Comparison of ENCODE assay signal across 8 cellular contexts in the genomic region with DNA sequence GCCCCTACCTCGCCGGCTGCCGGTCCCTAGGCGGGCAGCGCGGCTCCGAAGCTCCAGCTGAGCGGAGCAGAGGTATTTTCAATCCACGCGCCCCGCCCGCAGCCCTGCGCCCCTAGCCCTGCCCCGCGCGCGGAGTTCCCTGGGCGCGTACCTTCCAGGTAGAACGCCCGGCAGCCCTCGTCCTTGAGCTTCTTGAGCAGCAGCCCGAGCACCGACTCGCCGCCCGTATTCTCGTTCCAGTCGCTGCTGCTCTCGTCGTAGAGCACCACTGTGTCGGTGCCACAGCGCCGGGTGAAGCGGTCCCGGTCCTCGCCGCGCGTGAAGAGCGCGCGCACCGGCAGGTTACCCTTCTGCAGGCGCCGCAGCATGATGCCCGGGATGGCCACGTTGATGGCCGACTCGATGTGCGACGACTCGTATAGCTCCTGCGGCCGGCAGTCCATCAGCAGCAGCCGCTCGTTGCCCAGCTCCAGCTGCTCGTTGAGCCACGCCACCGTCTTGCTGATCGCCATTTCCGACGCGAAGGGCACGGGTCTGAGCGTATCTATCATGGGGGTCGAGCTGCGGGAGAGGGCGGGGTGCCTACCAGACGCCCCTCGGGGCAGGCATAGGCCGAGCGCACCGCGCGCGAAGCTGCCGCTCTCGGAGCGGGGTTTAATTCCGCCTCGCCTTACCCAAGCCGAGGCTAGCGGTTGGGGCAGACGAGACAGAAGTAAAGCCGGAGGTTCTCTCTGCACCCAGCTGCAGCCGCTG. TPM values are rescaled to one million over a fixed set of nuclear protein-coding genes. Genes with fewer than 3 reads are reported as not detected.
A peak's percentile ranks its signal among the peaks of the same experiment; 100 is the strongest.
DNase-seq lines count a peak whose midpoint lies in the region; ATAC-seq, FAIRE-seq and TF ChIP-seq lines count a peak whose summit lies in the region.

No MANE protein-coding gene starts in this region.

- POLR2A ChIA-PET in HCT116 (lab: Charles Lee) = interaction anchor here (0.7 to 3.2 kb wide), 26 partner anchors 13 to 622 kb away, joined by 3 to 17 read pairs (median 4); partner anchors contain the start of gene GALNT4

- CTCF ChIA-PET in HCT116 (lab: Charles Lee) = interaction anchor here (1.3 kb wide), 1 partner anchor 14 kb away, joined by 4 read pairs; no protein-coding TSS in a partner anchor
- CTCF ChIA-PET in activated naive CD4-positive, alpha-beta T cell treated with anti-CD3 and anti-CD28 coated beads for 36 hours (lab: Charles Lee) = interaction anchor here (0.6 to 1.6 kb wide), 6 partner anchors 91 to 299 kb away, joined by 3 to 7 read pairs (median 4); no protein-coding TSS in a partner anchor

- H4K20me1 ChIP-seq in HCT116 (ENCODE audit: insufficient read depth) = peaks cover 4% of the 10 kb centered on the region; the same call in 1 of the 2 replicates
- no peaks in the 10 kb centered on the region for H4K20me1 ChIP-seq in OCI-LY1 (ENCODE audit: insufficient read depth, low read length)

- BruUV-seq in HCT116 (replicated peaks; lab: Mats Ljungman, UMichigan) = TSS peak; percentile 71

- peaks cover 23 to 25% of the 10 kb centered on the region in 2 experiments for H3K36me3 ChIP-seq in HCT116 (ENCODE audit: control insufficient read depth in 1 of 2, insufficient read depth in 2 of 2, low read length in 2 of 2)
- H3K36me3 ChIP-seq in OCI-LY1 (ENCODE audit: insufficient read depth, low read length) = no peaks in the 10 kb centered on the region

- H3K27ac Mint-ChIP-seq in activated naive CD4-positive, alpha-beta T cell treated with anti-CD3 and anti-CD28 coated beads for 36 hours = peak overlapping the region; percentile 92

- intact Hi-C loops in HCT116 (cut with micrococcal nuclease) = loop anchor here (1.0 to 5.0 kb wide), 5 partner anchors 110 to 419 kb away; partner anchors contain the start of gene POC1B
- intact Hi-C loops in activated naive CD4-positive, alpha-beta T cell treated with anti-CD3 and anti-CD28 coated beads for 36 hours (cut with micrococcal nuclease) = loop anchor here (1.0 to 5.0 kb wide), 20 partner anchors 47 to 1314 kb away; partner anchors contain the start of genes CEP290, POC1B and TMTC3
- intact Hi-C loops in Right ventricle myocardium superior (cut with DNase I) = loop anchor here (2.0 to 10.0 kb wide), 3 partner anchors 103 to 297 kb away; no protein-coding TSS in a partner anchor

- H3K9me3 ChIP-seq in HCT116 (ENCODE audit: control insufficient read depth in 1 of 2, insufficient read depth in 1 of 2, low read depth in 1 of 2, low read length in 2 of 2) (no peaks in the 10 kb centered on the region), OCI-LY1 (ENCODE audit: low read length) (no peaks in the 10 kb centered on the region)

- H3K27ac ChIP-seq in HCT116 (ENCODE audit: low read depth, low read length) = peak overlapping the region; percentile 99
- H3K27ac ChIP-seq in OCI-LY1 (ENCODE audit: low read depth, low read length, poor library complexity, severe bottlenecking) = peak overlapping the region; percentile 42

- no peak for FAIRE-seq in GM19239 (lab: Jason Lieb, UNC)

- H3K9ac ChIP-seq in HCT116 (ENCODE audit: low read length) (peak overlapping the region; percentile 82), OCI-LY1 (ENCODE audit: low read length) (no peak overlapping the region; the same call in 1 of the 2 replicates)

- peak overlapping the region; percentile 89 for H3K4me3 Mint-ChIP-seq in activated naive CD4-positive, alpha-beta T cell treated with anti-CD3 and anti-CD28 coated beads for 36 hours

- H3K9me3 Mint-ChIP-seq in activated naive CD4-positive, alpha-beta T cell treated with anti-CD3 and anti-CD28 coated beads for 36 hours = no peaks in the 10 kb centered on the region

- TF ChIP-seq RAD21 in HCT116 (IDR thresholded peaks at IDR 0.05; ENCODE audit: low read depth) = no peak

- H3K4me1 Mint-ChIP-seq in activated naive CD4-positive, alpha-beta T cell treated with anti-CD3 and anti-CD28 coated beads for 36 hours (ENCODE audit: low read depth) = peaks cover 37% of the 10 kb centered on the region

- no peak for TF ChIP-seq POLR2A in HCT116 (IDR thresholded peaks at IDR 0.05; ENCODE audit: borderline replicate concordance, extremely low read depth, insufficient read depth, insufficient read length)

- H3K9me2 ChIP-seq in HCT116 (ENCODE audit: insufficient read depth) (no peaks in the 10 kb centered on the region), OCI-LY1 (ENCODE audit: low read depth, low read length) (no peaks in the 10 kb centered on the region)

- no peaks in the 10 kb centered on the region for H3F3A ChIP-seq in OCI-LY1 (ENCODE audit: insufficient read depth, low read length)

- RAD21 ChIA-PET in HCT116 (lab: Charles Lee; ENCODE audit: low non-redundant PET in 1 of 2, low total read pairs in 2 of 2, uncharacterized antibody in 2 of 2, unreplicated experiment in 2 of 2) = no interaction called here

- H3K36me3 Mint-ChIP-seq in activated naive CD4-positive, alpha-beta T cell treated with anti-CD3 and anti-CD28 coated beads for 36 hours (ENCODE audit: low read depth) = peaks cover 25% of the 10 kb centered on the region

- H3K79me2 ChIP-seq in HCT116 (ENCODE audit: insufficient read depth, low read length) = peaks cover 49% of the 10 kb centered on the region
- H3K79me2 ChIP-seq in OCI-LY1 (ENCODE audit: insufficient read depth, low read length) = no peaks in the 10 kb centered on the region

- peaks cover 51 to 67% of the 10 kb centered on the region in 2 experiments for H3K4me1 ChIP-seq in HCT116 (ENCODE audit: control insufficient read depth in 1 of 2, insufficient read depth in 2 of 2, low read length in 2 of 2)
- peaks cover 63% of the 10 kb centered on the region for H3K4me1 ChIP-seq in OCI-LY1 (ENCODE audit: insufficient read depth, low read length, severe bottlenecking)

- DNase-seq in EH (ENCODE audit: low read depth) (peak; percentile 50), HCT116 (ENCODE audit: low read depth, low spot score) (no peak), Right ventricle myocardium superior (peak; percentile 66), putamen (ENCODE audit: low spot score) (peak; percentile 20), GM19239 (ENCODE audit: insufficient read length, low spot score) (no peak), dedifferentiated amniotic fluid mesenchymal stem cell (ENCODE audit: extremely low spot score) (no peak)
- DNase-seq in activated naive CD4-positive, alpha-beta T cell treated with anti-CD3 and anti-CD28 coated beads for 36 hours = peak; percentile 43

- peaks cover 4% of the 10 kb centered on the region for H3K27me3 Mint-ChIP-seq in activated naive CD4-positive, alpha-beta T cell treated with anti-CD3 and anti-CD28 coated beads for 36 hours (ENCODE audit: low read depth)

- H3K27me3 ChIP-seq in HCT116 (ENCODE audit: insufficient read depth, low read length) = no peaks in the 10 kb centered on the region
- H3K27me3 ChIP-seq in OCI-LY1 (ENCODE audit: insufficient read depth, low read length) = no peaks in the 10 kb centered on the region

- H3K4me3 ChIP-seq in HCT116 (replicated peaks in 1 of 2; ENCODE audit: low read depth in 1 of 2, low read length in 2 of 2) (peak overlapping the region; percentile 90 to 94), OCI-LY1 (ENCODE audit: low read depth, low read length, poor library complexity, severe bottlenecking) (peak overlapping the region; percentile 65)

- ATAC-seq in HCT116 (peak; percentile 12), Right ventricle myocardium superior (ENCODE audit: poor library complexity) (peak; percentile 3)

- H3K4me2 ChIP-seq in HCT116 (ENCODE audit: low read length) = peak overlapping the region; percentile 92
- H3K4me2 ChIP-seq in OCI-LY1 (ENCODE audit: low read length) = peak overlapping the region; percentile 84

- no peak for TF ChIP-seq CTCF in HCT116 (IDR thresholded peaks at IDR 0.05 in 2 of 3, conservative IDR thresholded peaks at IDR 0.05 in 1 of 3; ENCODE audit: borderline replicate concordance in 1 of 3, insufficient read depth in 1 of 3, low read depth in 2 of 3, low read length in 2 of 3)
- TF ChIP-seq CTCF in OCI-LY1 (IDR thresholded peaks at IDR 0.05; ENCODE audit: low read length) = no peak

- H2AFZ ChIP-seq in HCT116 (ENCODE audit: low read depth, low read length, poor library complexity, severe bottlenecking) (no peak overlapping the region), OCI-LY1 (ENCODE audit: low read length) (no peak overlapping the region)

TF ChIP-seq in HCT116, 20 proteins besides CTCF, POLR2A, EP300 and RAD21:
- no peak for TF ChIP-seq SRF (IDR thresholded peaks at IDR 0.05; ENCODE audit: low read depth)
- TF ChIP-seq POLR2AphosphoS5 (IDR thresholded peaks at IDR 0.05; ENCODE audit: low read depth, low read length) = peak; percentile 5; the same call in 1 of the 2 replicates

RNA-seq across cellular contexts. Expression of gene DUSP6, which starts 0.6 kb away (rescaled TPM):
- total RNA-seq in HCT116 (2021; ENCODE audit: unreplicated experiment) = 219 TPM
- 249 and 297 TPM in 2 replicates for polyA plus RNA-seq in HCT116 (2012)
- total RNA-seq in activated naive CD4-positive, alpha-beta T cell treated with anti-CD3 and anti-CD28 coated beads for 36 hours = 10 to 100 TPM; 24.8 to 26.1 TPM
- total RNA-seq in Right ventricle myocardium superior = 26.7 TPM

Comparison
In these comparisons a context has a peak if more than half of its experiments do, and no peak if none do; other contexts are left out.
1. DNase-seq: peak in EH (single experiment), activated naive CD4-positive, alpha-beta T cell treated with anti-CD3 and anti-CD28 coated beads for 36 hours (single experiment), Right ventricle myocardium superior (single experiment) and putamen (single experiment); none in HCT116 (single experiment), GM19239 (single experiment) and dedifferentiated amniotic fluid mesenchymal stem cell (single experiment).